In the genomic region with DNA sequence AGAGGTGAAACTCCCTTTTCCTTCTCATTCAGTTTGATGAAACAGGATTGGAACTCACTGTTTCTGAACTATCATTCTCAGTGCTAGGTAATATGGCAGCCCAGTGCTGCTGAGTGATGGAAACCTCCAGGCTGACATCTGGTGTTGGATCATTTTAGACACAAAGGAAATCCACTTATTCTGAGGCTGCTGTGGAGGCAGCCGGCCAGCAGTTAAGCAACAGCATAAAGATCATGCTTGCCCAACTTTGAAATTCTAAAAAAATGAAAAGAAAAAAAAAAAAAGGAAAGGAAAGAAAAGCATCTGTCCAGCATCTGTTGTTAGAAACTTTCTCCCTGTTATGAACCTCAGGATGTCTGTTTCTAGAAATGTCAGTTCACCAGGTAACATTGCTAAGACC, we compare ENCODE assay signal across 2 cellular contexts.
TF ChIP-seq lines count a peak whose summit lies in the region.

No MANE protein-coding gene starts in this region.

TF ChIP-seq in WTC11, 78 proteins besides CTCF, POLR2A, EP300 and RAD21 (continued from another document):
- TF ChIP-seq ZNF425 (CRISPR knock-in tag; conservative IDR thresholded peaks at IDR 0.05) (no peak), CBFB (CRISPR knock-in tag; IDR thresholded peaks at IDR 0.05; ENCODE audit: low read depth) (no peak), TEAD4 (CRISPR knock-in tag; IDR thresholded peaks at IDR 0.05) (no peak)
TF ChIP-seq in WTC11: peak in this region for 0.

TF ChIP-seq in HepG2, 621 proteins besides CTCF, POLR2A, EP300 and RAD21 (continued from another document):
- TF ChIP-seq, protein P1, sequence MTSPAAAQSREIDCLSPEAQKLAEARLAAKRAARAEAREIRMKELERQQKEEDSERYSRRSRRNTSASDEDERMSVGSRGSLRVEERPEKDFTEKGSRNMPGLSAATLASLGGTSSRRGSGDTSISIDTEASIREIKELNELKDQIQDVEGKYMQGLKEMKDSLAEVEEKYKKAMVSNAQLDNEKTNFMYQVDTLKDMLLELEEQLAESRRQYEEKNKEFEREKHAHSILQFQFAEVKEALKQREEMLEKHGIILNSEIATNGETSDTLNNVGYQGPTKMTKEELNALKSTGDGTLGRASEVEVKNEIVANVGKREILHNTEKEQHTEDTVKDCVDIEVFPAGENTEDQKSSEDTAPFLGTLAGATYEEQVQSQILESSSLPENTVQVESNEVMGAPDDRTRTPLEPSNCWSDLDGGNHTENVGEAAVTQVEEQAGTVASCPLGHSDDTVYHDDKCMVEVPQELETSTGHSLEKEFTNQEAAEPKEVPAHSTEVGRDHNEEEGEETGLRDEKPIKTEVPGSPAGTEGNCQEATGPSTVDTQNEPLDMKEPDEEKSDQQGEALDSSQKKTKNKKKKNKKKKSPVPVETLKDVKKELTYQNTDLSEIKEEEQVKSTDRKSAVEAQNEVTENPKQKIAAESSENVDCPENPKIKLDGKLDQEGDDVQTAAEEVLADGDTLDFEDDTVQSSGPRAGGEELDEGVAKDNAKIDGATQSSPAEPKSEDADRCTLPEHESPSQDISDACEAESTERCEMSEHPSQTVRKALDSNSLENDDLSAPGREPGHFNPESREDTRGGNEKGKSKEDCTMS (CRISPR knock-in tag; conservative IDR thresholded peaks at IDR 0.05) = no peak
- TF ChIP-seq ZNF770 (CRISPR knock-in tag; IDR thresholded peaks at IDR 0.05) (no peak), ZNF232 (CRISPR knock-in tag; IDR thresholded peaks at IDR 0.05; ENCODE audit: borderline replicate concordance) (no peak), KDM3A (CRISPR knock-in tag; IDR thresholded peaks at IDR 0.05; ENCODE audit: low read depth) (no peak), ZNF780A (CRISPR knock-in tag; IDR thresholded peaks at IDR 0.05) (no peak), ZNF781 (CRISPR knock-in tag; IDR thresholded peaks at IDR 0.05; ENCODE audit: borderline replicate concordance, not compliant biosample characterization) (no peak), BRF2 (CRISPR knock-in tag; IDR thresholded peaks at IDR 0.05) (no peak), PRPF4 (IDR thresholded peaks at IDR 0.05; ENCODE audit: low read depth, low read length, poor library complexity, severe bottlenecking) (no peak), RAD51 (IDR thresholded peaks at IDR 0.05; ENCODE audit: borderline replicate concordance) (no peak)
